ENCODE assay signal across 23 cellular contexts in genomic region chr17:44865921-44866320, GRCh38. TPM values are rescaled to one million over a fixed set of nuclear protein-coding genes. Genes with fewer than 3 reads are reported as not detected.
DNase-seq lines count a peak whose midpoint lies in the region; ATAC-seq and TF ChIP-seq lines count a peak whose summit lies in the region.
"Had no signal": no experiment of that assay in that cellular context is flagged by ENCODE, and none has a peak within 500 bp of the region (broad histone marks: within the 10 kb centered on the region; RNA-seq: fewer than 3 reads in every experiment).

No MANE protein-coding gene starts in this region.

- H3K27me3 Mint-ChIP-seq in activated T-cell treated with anti-CD3 and anti-CD28 coated beads, Interleukin-2, amount 50 U/mL, for 24 hours = no peaks in the 10 kb centered on the region
- H3K27me3 Mint-ChIP-seq in HFFc6 (ENCODE audit: insufficient read depth) = no peaks in the 10 kb centered on the region; the same call in 1 of the 2 replicates
- H3K27me3 Mint-ChIP-seq in stimulated activated naive CD8-positive, alpha-beta T cell treated with anti-CD3 and anti-CD28 coated beads, Interleukin-15, amount 100 ng/mL, for 72 hours = no peaks in the 10 kb centered on the region
- no peaks in the 10 kb centered on the region for H3K27me3 Mint-ChIP-seq in activated CD8-positive, alpha-beta T cell treated with anti-CD3 and anti-CD28 coated beads, Interleukin-2, amount 10 ng/mL, durations not matched to agents 7 days and 5 days (ENCODE audit: low read depth)
- H3K27me3 Mint-ChIP-seq: activated CD4-positive, alpha-beta T cell treated with anti-CD3 and anti-CD28 coated beads, Interleukin-2, amount 10 ng/mL, durations not matched to agents 24 days and 14 days had no signal

- no peak for ATAC-seq in stimulated activated naive CD8-positive, alpha-beta T cell treated with anti-CD3 and anti-CD28 coated beads, Interleukin-15, amount 100 ng/mL, for 72 hours
- ATAC-seq in activated CD8-positive, alpha-beta T cell treated with anti-CD3 and anti-CD28 coated beads, Interleukin-2, amount 10 ng/mL, durations not matched to agents 7 days and 5 days = no peak

- peaks cover 97% of the 10 kb centered on the region for H3K36me3 Mint-ChIP-seq in activated T-cell treated with anti-CD3 and anti-CD28 coated beads, Interleukin-2, amount 50 U/mL, for 24 hours (ENCODE audit: low read depth)
- H3K36me3 Mint-ChIP-seq in HFFc6 (ENCODE audit: low read depth) = peaks cover 30% of the 10 kb centered on the region
- peaks cover 45% of the 10 kb centered on the region for H3K36me3 Mint-ChIP-seq in activated CD8-positive, alpha-beta T cell treated with anti-CD3 and anti-CD28 coated beads, Interleukin-2, amount 10 ng/mL, durations not matched to agents 7 days and 5 days (ENCODE audit: low read depth)

- H3K9me3 Mint-ChIP-seq in activated T-cell treated with anti-CD3 and anti-CD28 coated beads, Interleukin-2, amount 50 U/mL, for 24 hours = no peaks in the 10 kb centered on the region
- H3K9me3 Mint-ChIP-seq in HFFc6 = no peaks in the 10 kb centered on the region
- H3K9me3 Mint-ChIP-seq in stimulated activated naive CD8-positive, alpha-beta T cell treated with anti-CD3 and anti-CD28 coated beads, Interleukin-15, amount 100 ng/mL, for 72 hours = no peaks in the 10 kb centered on the region
- H3K9me3 Mint-ChIP-seq in activated CD8-positive, alpha-beta T cell treated with anti-CD3 and anti-CD28 coated beads, Interleukin-2, amount 10 ng/mL, durations not matched to agents 7 days and 5 days (ENCODE audit: insufficient read depth) = no peaks in the 10 kb centered on the region
- H3K9me3 Mint-ChIP-seq: activated CD4-positive, alpha-beta T cell treated with anti-CD3 and anti-CD28 coated beads, Interleukin-2, amount 10 ng/mL, durations not matched to agents 24 days and 14 days; activated T-cell treated with anti-CD3 and anti-CD28 coated beads, Interleukin-2, amount 50 U/mL, for 72 hours; nephron progenitor cell; stimulated activated effector memory CD8-positive, alpha-beta T cell treated with anti-CD3 and anti-CD28 coated beads, Interleukin-12 subunit alpha, Interleukin-12 subunit beta, amount 100 ng/mL, for 72 hours had no signal

- DNase-seq in activated T-cell treated with anti-CD3 and anti-CD28 coated beads, Interleukin-2, amount 50 U/mL, for 24 hours = no peak
- no peak for DNase-seq in activated T-cell treated with anti-CD3 and anti-CD28 coated beads, Interleukin-2, amount 50 U/mL, for 48 hours
- no peak for DNase-seq in HFFc6
- peak; percentile 27 for DNase-seq in fibroblast of the conjunctiva (ENCODE audit: low read depth)
- DNase-seq in stimulated activated naive CD8-positive, alpha-beta T cell treated with anti-CD3 and anti-CD28 coated beads, Interleukin-15, amount 100 ng/mL, for 72 hours = no peak
- no peak for DNase-seq in NCI-H2081 treated with DMSO at 0.1 percent for 48 hours (lab: John Stamatoyannopoulos, UW)
- DNase-seq in activated CD8-positive, alpha-beta T cell treated with anti-CD3 and anti-CD28 coated beads, Interleukin-2, amount 10 ng/mL, durations not matched to agents 7 days and 5 days = no peak
- no peak for DNase-seq in NCI-H524 treated with DMSO at 0.1 percent for 48 hours (lab: John Stamatoyannopoulos, UW)
- DNase-seq: activated CD4-positive, alpha-beta T cell treated with anti-CD3 and anti-CD28 coated beads, Interleukin-2, amount 10 ng/mL, durations not matched to agents 24 days and 14 days; activated T-cell treated with anti-CD3 and anti-CD28 coated beads, Interleukin-2, amount 50 U/mL, for 72 hours; adrenal gland; body of pancreas; dorsolateral prefrontal cortex; GOT3; lower lobe of right lung; nephron progenitor cell; spleen; stimulated activated CD4-positive, alpha-beta T cell treated with anti-CD3 and anti-CD28 coated beads, Interleukin-4, amount 100 ng/mL, for 1 hour; T-helper 9 cell; upper lobe of left lung had no signal

- POLR2A ChIA-PET in activated CD8-positive, alpha-beta T cell treated with anti-CD3 and anti-CD28 coated beads, Interleukin-2, amount 10 ng/mL, durations not matched to agents 7 days and 5 days (lab: Charles Lee) = interaction anchor here (1.2 kb wide), 1 partner anchor 8 kb away, joined by 5 read pairs; no protein-coding TSS in a partner anchor

- no peak for TF ChIP-seq CTCF in HFFc6 (IDR thresholded peaks at IDR 0.05)

- H3K4me1 Mint-ChIP-seq in activated T-cell treated with anti-CD3 and anti-CD28 coated beads, Interleukin-2, amount 50 U/mL, for 24 hours (ENCODE audit: low read depth) = no peaks in the 10 kb centered on the region
- peaks cover 6% of the 10 kb centered on the region; the same call in 1 of the 2 replicates for H3K4me1 Mint-ChIP-seq in HFFc6 (ENCODE audit: low read depth)
- H3K4me1 Mint-ChIP-seq in stimulated activated naive CD8-positive, alpha-beta T cell treated with anti-CD3 and anti-CD28 coated beads, Interleukin-15, amount 100 ng/mL, for 72 hours = no peaks in the 10 kb centered on the region
- no peaks in the 10 kb centered on the region for H3K4me1 Mint-ChIP-seq in activated CD8-positive, alpha-beta T cell treated with anti-CD3 and anti-CD28 coated beads, Interleukin-2, amount 10 ng/mL, durations not matched to agents 7 days and 5 days (ENCODE audit: low read depth)
- H3K4me1 Mint-ChIP-seq: activated CD4-positive, alpha-beta T cell treated with anti-CD3 and anti-CD28 coated beads, Interleukin-2, amount 10 ng/mL, durations not matched to agents 24 days and 14 days; nephron progenitor cell; stimulated activated effector memory CD8-positive, alpha-beta T cell treated with anti-CD3 and anti-CD28 coated beads, Interleukin-12 subunit alpha, Interleukin-12 subunit beta, amount 100 ng/mL, for 72 hours had no signal

- CTCF ChIA-PET in activated CD8-positive, alpha-beta T cell treated with anti-CD3 and anti-CD28 coated beads, Interleukin-2, amount 10 ng/mL, durations not matched to agents 7 days and 5 days (lab: Charles Lee) = interaction anchor here (0.9 to 14.7 kb wide), 7 partner anchors 12 to 129 kb away, joined by 3 to 161 read pairs (median 33); no protein-coding TSS in a partner anchor

- no peak overlapping the region for H3K4me3 Mint-ChIP-seq in activated T-cell treated with anti-CD3 and anti-CD28 coated beads, Interleukin-2, amount 50 U/mL, for 24 hours
- no peak overlapping the region for H3K4me3 Mint-ChIP-seq in HFFc6
- no peak overlapping the region for H3K4me3 Mint-ChIP-seq in stimulated activated naive CD8-positive, alpha-beta T cell treated with anti-CD3 and anti-CD28 coated beads, Interleukin-15, amount 100 ng/mL, for 72 hours
- H3K4me3 Mint-ChIP-seq in activated CD8-positive, alpha-beta T cell treated with anti-CD3 and anti-CD28 coated beads, Interleukin-2, amount 10 ng/mL, durations not matched to agents 7 days and 5 days = no peak overlapping the region
- H3K4me3 Mint-ChIP-seq: activated CD4-positive, alpha-beta T cell treated with anti-CD3 and anti-CD28 coated beads, Interleukin-2, amount 10 ng/mL, durations not matched to agents 24 days and 14 days; activated T-cell treated with anti-CD3 and anti-CD28 coated beads, Interleukin-2, amount 50 U/mL, for 72 hours; nephron progenitor cell; stimulated activated effector memory CD8-positive, alpha-beta T cell treated with anti-CD3 and anti-CD28 coated beads, Interleukin-12 subunit alpha, Interleukin-12 subunit beta, amount 100 ng/mL, for 72 hours had no signal

- H3K27ac Mint-ChIP-seq in activated T-cell treated with anti-CD3 and anti-CD28 coated beads, Interleukin-2, amount 50 U/mL, for 24 hours = peak overlapping the region; percentile 28
- H3K27ac Mint-ChIP-seq in HFFc6 = peak overlapping the region; percentile 48
- H3K27ac Mint-ChIP-seq in stimulated activated naive CD8-positive, alpha-beta T cell treated with anti-CD3 and anti-CD28 coated beads, Interleukin-15, amount 100 ng/mL, for 72 hours = no peak overlapping the region
- no peak overlapping the region for H3K27ac Mint-ChIP-seq in activated CD8-positive, alpha-beta T cell treated with anti-CD3 and anti-CD28 coated beads, Interleukin-2, amount 10 ng/mL, durations not matched to agents 7 days and 5 days
- H3K27ac Mint-ChIP-seq: activated CD4-positive, alpha-beta T cell treated with anti-CD3 and anti-CD28 coated beads, Interleukin-2, amount 10 ng/mL, durations not matched to agents 24 days and 14 days; nephron progenitor cell; stimulated activated effector memory CD8-positive, alpha-beta T cell treated with anti-CD3 and anti-CD28 coated beads, Interleukin-12 subunit alpha, Interleukin-12 subunit beta, amount 100 ng/mL, for 72 hours had no signal

RNA-seq across cellular contexts. Expression of gene HIGD1B, which starts 18.2 kb away (rescaled TPM):
- not detected for total RNA-seq in HFFc6 (2021; fragmentation: NEBNext Ultra II Directional; extraction: Animal tissue kit (Norgen Biotek cat#: 25700))
- total RNA-seq in activated CD8-positive, alpha-beta T cell treated with anti-CD3 and anti-CD28 coated beads, Interleukin-2, amount 10 ng/mL, durations not matched to agents 7 days and 5 days = not detected
- total RNA-seq: activated CD4-positive, alpha-beta T cell treated with anti-CD3 and anti-CD28 coated beads, Interleukin-2, amount 10 ng/mL, durations not matched to agents 24 days and 14 days; activated T-cell treated with anti-CD3 and anti-CD28 coated beads, Interleukin-2, amount 50 U/mL, for 72 hours; mononuclear cell; PC-9; spleen had no signal

RNA-seq across cellular contexts. Expression of gene EFTUD2, which starts 33.3 kb away (rescaled TPM):
- total RNA-seq in HFFc6 (2021; fragmentation: NEBNext Ultra II Directional; extraction: Animal tissue kit (Norgen Biotek cat#: 25700)) = 100 to 1,000 TPM; 117 to 129 (median 122) TPM
- 100 to 1,000 TPM; 148 to 156 TPM for total RNA-seq in activated CD8-positive, alpha-beta T cell treated with anti-CD3 and anti-CD28 coated beads, Interleukin-2, amount 10 ng/mL, durations not matched to agents 7 days and 5 days

RNA-seq across cellular contexts. Expression of gene GJC1, which starts 35.8 kb away (rescaled TPM):
- total RNA-seq in HFFc6 (2021; fragmentation: NEBNext Ultra II Directional; extraction: Animal tissue kit (Norgen Biotek cat#: 25700)) = 10 to 100 TPM; 47.3 to 71.3 (median 59.3) TPM
- total RNA-seq in activated CD8-positive, alpha-beta T cell treated with anti-CD3 and anti-CD28 coated beads, Interleukin-2, amount 10 ng/mL, durations not matched to agents 7 days and 5 days = 1 to 10 TPM; 1.6 to 2.2 TPM
- total RNA-seq: mononuclear cell had no signal

RNA-seq across cellular contexts. Expression of gene GFAP, which starts 49.4 kb away (rescaled TPM):
- not detected for total RNA-seq in HFFc6 (2021; fragmentation: NEBNext Ultra II Directional; extraction: Animal tissue kit (Norgen Biotek cat#: 25700))
- total RNA-seq in activated CD8-positive, alpha-beta T cell treated with anti-CD3 and anti-CD28 coated beads, Interleukin-2, amount 10 ng/mL, durations not matched to agents 7 days and 5 days = not detected
- total RNA-seq: activated CD4-positive, alpha-beta T cell treated with anti-CD3 and anti-CD28 coated beads, Interleukin-2, amount 10 ng/mL, durations not matched to agents 24 days and 14 days; activated T-cell treated with anti-CD3 and anti-CD28 coated beads, Interleukin-2, amount 50 U/mL, for 72 hours; lower lobe of right lung; PC-9; upper lobe of left lung had no signal

Comparison
In these comparisons a context has a peak if more than half of its experiments do, and no peak if none do; other contexts are left out.
1. H3K27ac Mint-ChIP-seq: peak in activated T-cell treated with anti-CD3 and anti-CD28 coated beads, Interleukin-2, amount 50 U/mL, for 24 hours (single experiment) and HFFc6 (single experiment); none in stimulated activated naive CD8-positive, alpha-beta T cell treated with anti-CD3 and anti-CD28 coated beads, Interleukin-15, amount 100 ng/mL, for 72 hours (0 of 2) and activated CD8-positive, alpha-beta T cell treated with anti-CD3 and anti-CD28 coated beads, Interleukin-2, amount 10 ng/mL, durations not matched to agents 7 days and 5 days (single experiment).
2. RNA of gene GJC1, which starts 35.8 kb away (total RNA-seq): 47.3 to 71.3 TPM in HFFc6; 1.6 to 2.2 TPM in activated CD8-positive, alpha-beta T cell treated with anti-CD3 and anti-CD28 coated beads, Interleukin-2, amount 10 ng/mL, durations not matched to agents 7 days and 5 days; every median in the first group is over 10 times any median in the second.